Comparison of ENCODE assay signal across 8 cellular contexts in the genomic region with DNA sequence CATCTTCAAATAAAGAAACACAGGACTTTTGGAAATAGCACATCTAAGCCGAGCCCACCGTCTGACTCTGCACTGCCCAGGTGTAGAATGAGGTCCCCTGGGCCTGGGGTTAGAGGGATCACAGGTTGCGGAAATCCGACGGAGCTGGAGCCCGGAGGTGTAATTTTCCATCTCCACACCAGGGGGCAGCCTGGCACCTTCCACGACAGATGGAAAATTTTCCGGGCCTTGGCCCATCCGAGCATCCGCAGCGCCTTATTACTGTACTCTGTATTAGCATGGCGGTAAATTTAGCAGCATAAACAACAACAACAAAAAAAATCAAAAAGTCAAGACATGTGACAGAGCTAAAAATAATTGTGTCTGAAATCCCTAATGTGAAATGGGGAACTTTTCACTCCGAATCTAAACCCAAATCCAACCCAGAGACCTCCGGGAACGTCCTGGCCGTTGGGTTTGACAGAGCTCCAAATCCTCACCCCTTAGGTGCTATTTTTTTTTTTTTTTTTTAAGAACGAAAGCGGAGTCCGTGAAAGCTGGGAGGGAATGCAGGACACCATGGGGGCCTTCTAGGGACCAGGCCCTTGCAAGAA.
DNase-seq lines count a peak whose midpoint lies in the region; ATAC-seq and TF ChIP-seq lines count a peak whose summit lies in the region.

No MANE protein-coding gene starts in this region.

- peaks cover 5% of the 10 kb centered on the region for H3K27me3 Mint-ChIP-seq in endodermal cell (ENCODE audit: insufficient read depth)

- no peak overlapping the region for H3K9ac ChIP-seq in endodermal cell (ENCODE audit: extremely low read depth, low read length, poor library complexity, severe bottlenecking)

- H3K9me3 ChIP-seq in endodermal cell (ENCODE audit: control insufficient read depth, low read length) (no peaks in the 10 kb centered on the region), mucosa of descending colon (no peaks in the 10 kb centered on the region)

- H3K4me1 ChIP-seq in endodermal cell (ENCODE audit: control insufficient read depth, insufficient read depth, low read length) (peaks cover 6% of the 10 kb centered on the region), mucosa of descending colon (ENCODE audit: low read depth) (no peaks in the 10 kb centered on the region)

- intact Hi-C loops in mucosa of descending colon (cut with DNase I, micrococcal nuclease): loop anchor here (10.0 kb wide), 1 partner anchor 160 kb away; no protein-coding TSS in a partner anchor

- ATAC-seq in HG02938 (IDR thresholded peaks at IDR 0.05; ENCODE audit: unreplicated experiment) (peak; percentile 51), mucosa of descending colon (peak; percentile 94), HG03439 (IDR thresholded peaks at IDR 0.05; ENCODE audit: unreplicated experiment) (no peak)

- no peak overlapping the region for H3K4me3 Mint-ChIP-seq in endodermal cell

- no peaks in the 10 kb centered on the region for H3K36me3 ChIP-seq in endodermal cell (ENCODE audit: control insufficient read depth, insufficient read depth, low read length)
- H3K36me3 ChIP-seq in mucosa of descending colon (ENCODE audit: low read depth): no peaks in the 10 kb centered on the region

- WGBS in endodermal cell (ENCODE audit: insufficient coverage in 1 of 2, insufficient read length in 1 of 2), 2 experiments: 20 to 47% methylated on average over 5 to 19 of the region's 19 CpGs

- H3K27me3 ChIP-seq in endodermal cell (ENCODE audit: control insufficient read depth, insufficient read depth, low read length, poor library complexity, severe bottlenecking): no peaks in the 10 kb centered on the region

- no peak overlapping the region for H3K27ac Mint-ChIP-seq in endodermal cell

- no peak overlapping the region for H3K4me3 ChIP-seq in endodermal cell (ENCODE audit: low read length)
- H3K4me3 ChIP-seq in mucosa of descending colon: no peak overlapping the region

- H3K27ac ChIP-seq in endodermal cell (ENCODE audit: low read depth, low read length): peak overlapping the region; percentile 94

- H3K9me3 Mint-ChIP-seq in endodermal cell: no peaks in the 10 kb centered on the region

- TF ChIP-seq CTCF in endodermal cell (conservative IDR thresholded peaks at IDR 0.05) (peak; percentile 92), mucosa of descending colon (IDR thresholded peaks at IDR 0.05) (peak; percentile 76)

- DNase-seq in EL: peak; percentile 59
- DNase-seq in NCI-H69 (lab: John Stamatoyannopoulos, UW): peak; percentile 85
- peak; percentile 85 for DNase-seq in activated CD8-positive, alpha-beta memory T cell treated with anti-CD3 and anti-CD28 coated beads for 24 hours
- peak; percentile 97 for DNase-seq in endodermal cell
- peak; percentile 58 to 81 (median 78) for DNase-seq in mucosa of descending colon
- DNase-seq in stimulated activated CD8-positive, alpha-beta memory T cell treated with anti-CD3 and anti-CD28 coated beads, Interleukin-7, amount 100 ng/mL, for 4 hours (ENCODE audit: low read depth in 2 of 2): peak; percentile 12 to 17

- H3K36me3 Mint-ChIP-seq in endodermal cell (ENCODE audit: low read depth): no peaks in the 10 kb centered on the region

- H3K4me1 Mint-ChIP-seq in endodermal cell: peaks cover 15% of the 10 kb centered on the region

Comparison
In these comparisons a context has a peak if more than half of its experiments do, and no peak if none do; other contexts are left out.
1. DNase-seq: peak in every context shown above with its lines; median percentile 97 in endodermal cell; 85 in NCI-H69; 85 in activated CD8-positive, alpha-beta memory T cell treated with anti-CD3 and anti-CD28 coated beads for 24 hours; 78 in mucosa of descending colon; 59 in EL; 14 in stimulated activated CD8-positive, alpha-beta memory T cell treated with anti-CD3 and anti-CD28 coated beads, Interleukin-7, amount 100 ng/mL, for 4 hours.